ENCODE assay signal across 21 cellular contexts in genomic region chr7:69896100-69896499, GRCh38.
"Had no signal": no experiment of that assay in that cellular context is flagged by ENCODE, and none has a peak within 500 bp of the region (broad histone marks: within the 10 kb centered on the region; RNA-seq: fewer than 3 reads in every experiment).

No MANE protein-coding gene starts in this region.

- H3K9me3 ChIP-seq: stomach, suprapubic skin, tibial nerve had no signal

- FAIRE-seq: keratinocyte had no signal

- ATAC-seq: activated CD8-positive, alpha-beta memory T cell treated with anti-CD3 and anti-CD28 coated beads, Interleukin-2, amount 10 ng/mL, durations not matched to agents 7 days and 5 days; activated CD8-positive, alpha-beta T cell treated with anti-CD3 and anti-CD28 coated beads for 36 hours; heart right ventricle; left colon; sciatic nerve; stimulated activated memory B cell treated with anti-CD40 and anti-IgM and Interleukin-4, amounts not matched to agents 10 μg/mL and 1 μg/mL and 100 μg/mL, for 72 hours had no signal

- H3K36me3 ChIP-seq: cardiac muscle cell, heart right ventricle, stomach, suprapubic skin, tibial nerve had no signal

- DNase-seq: activated CD4-positive, alpha-beta T cell treated with anti-CD3 and anti-CD28 coated beads, Interleukin-2, amount 10 ng/mL, durations not matched to agents 7 days and 5 days; activated CD4-positive, CD25-positive, alpha-beta regulatory T cell treated with anti-CD3 and anti-CD28 coated beads, Interleukin-2, amount 50 U/mL, for 72 hours; activated CD8-positive, alpha-beta memory T cell treated with anti-CD3 and anti-CD28 coated beads, Interleukin-2, amount 10 ng/mL, durations not matched to agents 7 days and 5 days; activated CD8-positive, alpha-beta T cell treated with anti-CD3 and anti-CD28 coated beads for 36 hours; activated gamma-delta T cell treated with Interleukin-2 at 50 U/mL for 16 hours; activated T-cell treated with anti-CD3 and anti-CD28 coated beads for 4 hours; cortex of kidney; heart right ventricle; left colon; posterior cingulate gyrus; stimulated activated CD4-positive, alpha-beta T cell treated with anti-CD3 and anti-CD28 coated beads, Interleukin-15, amount 100 ng/mL, for 24 hours; stomach had no signal

- H3K27ac ChIP-seq: cardiac muscle cell, epithelial cell of prostate, heart right ventricle, stomach, suprapubic skin, tibial nerve, VCaP had no signal

- H3K27me3 ChIP-seq: cardiac muscle cell, heart right ventricle, stomach, suprapubic skin, tibial nerve had no signal

- H3K4me1 ChIP-seq: heart right ventricle, stomach, suprapubic skin had no signal

- H3K4me3 ChIP-seq: cardiac muscle cell, heart right ventricle, smooth muscle cell, stomach, suprapubic skin, tibial nerve had no signal

- H3K4me2 ChIP-seq: smooth muscle cell had no signal
